ENCODE assay signal across 9 cellular contexts in the genomic region with DNA sequence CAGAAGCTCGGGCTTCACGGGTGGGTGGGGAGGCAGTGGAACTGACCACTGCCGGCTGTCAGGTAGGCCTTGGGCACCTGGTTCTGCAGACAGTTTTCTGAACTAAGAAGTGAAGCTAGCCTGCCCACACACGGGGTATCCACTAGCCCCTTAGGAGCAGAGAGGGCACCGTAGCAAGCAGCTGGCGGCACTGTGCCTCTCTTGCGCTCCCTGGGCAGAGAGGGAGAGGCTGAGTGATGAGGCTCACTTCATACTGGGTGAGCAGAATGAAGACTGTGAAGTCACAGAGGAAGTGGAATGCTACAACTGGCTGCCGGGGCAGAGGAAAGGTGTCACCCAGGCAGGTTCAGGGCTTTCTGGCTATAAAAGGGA. TPM values are rescaled to one million over a fixed set of nuclear protein-coding genes. Genes with fewer than 3 reads are reported as not detected.
DNase-seq lines count a peak whose midpoint lies in the region; ATAC-seq and TF ChIP-seq lines count a peak whose summit lies in the region.
"Had no signal": no experiment of that assay in that cellular context is flagged by ENCODE, and none has a peak within 500 bp of the region (broad histone marks: within the 10 kb centered on the region; RNA-seq: fewer than 3 reads in every experiment).

No MANE protein-coding gene starts in this region.

- H3K79me2 ChIP-seq in MM.1S (ENCODE audit: low read length) = peaks cover 33% of the 10 kb centered on the region

- H4K91ac ChIP-seq in mesenchymal stem cell (ENCODE audit: low read length) = peak overlapping the region; percentile 57

- H2AK5ac ChIP-seq in mesenchymal stem cell (ENCODE audit: low read length, severe bottlenecking) = no peak overlapping the region

- no peaks in the 10 kb centered on the region for H4K20me1 ChIP-seq in MM.1S (ENCODE audit: insufficient read depth, low read length)

- no peaks in the 10 kb centered on the region for H3K9me2 ChIP-seq in MM.1S (replicated peaks; ENCODE audit: insufficient read depth, low read length)

- H3K4me3 Mint-ChIP-seq in CD8-positive, alpha-beta T cell = peak overlapping the region; percentile 92

- H2BK15ac ChIP-seq in mesenchymal stem cell (ENCODE audit: low read depth, poor library complexity, severe bottlenecking) = no peak overlapping the region

- no peaks in the 10 kb centered on the region for H3K36me3 ChIP-seq in CD8-positive, alpha-beta T cell (ENCODE audit: insufficient read depth, low read length)
- peaks cover 4% of the 10 kb centered on the region; the same call in 1 of the 2 replicates for H3K36me3 ChIP-seq in MM.1S (replicated peaks; ENCODE audit: insufficient read depth, low read length)
- peaks cover 0 to 10% of the 10 kb centered on the region in 2 experiments for H3K36me3 ChIP-seq in mesenchymal stem cell (ENCODE audit: control insufficient read depth in 1 of 2, insufficient read depth in 2 of 2, low read depth in 1 of 2, low read length in 2 of 2)
- no peaks in the 10 kb centered on the region for H3K36me3 ChIP-seq in upper lobe of left lung

- TF ChIP-seq POLR2A in upper lobe of left lung (IDR thresholded peaks at IDR 0.05) = peak in 2 of 4 donors; percentile 23 to 54

- H4K8ac ChIP-seq in mesenchymal stem cell (ENCODE audit: low read length) = peak overlapping the region; percentile 35

- peaks cover 32% of the 10 kb centered on the region for H3K36me3 Mint-ChIP-seq in CD8-positive, alpha-beta T cell

- peak overlapping the region; percentile 90 for H3K27ac Mint-ChIP-seq in CD8-positive, alpha-beta T cell

- intact Hi-C loops in CD8-positive, alpha-beta T cell (cut with DNase I, micrococcal nuclease) = loop anchor here in 1 of 2 experiments (1.0 kb wide), 2 partner anchors 9 to 21 kb away; a partner anchor contains a TSS

- peak; percentile 70 for ATAC-seq in CD8-positive, alpha-beta T cell
- ATAC-seq in upper lobe of left lung (ENCODE audit: low FRiP score in 2 of 2) (no peak), GM19397 (IDR thresholded peaks at IDR 0.05; ENCODE audit: unreplicated experiment) (no peak)

- H2BK5ac ChIP-seq in mesenchymal stem cell (ENCODE audit: low read depth, low read length, poor library complexity, severe bottlenecking) = no peak overlapping the region

- H3K4ac ChIP-seq in mesenchymal stem cell (ENCODE audit: low read depth in 1 of 2, low read length in 2 of 2) = no peak overlapping the region

- no peak overlapping the region for H3K14ac ChIP-seq in mesenchymal stem cell (ENCODE audit: low read length in 2 of 2)

- DNase-seq in CD8-positive, alpha-beta T cell = peak; percentile 20 to 69 (median 57)
- DNase-seq in MM.1S (peak; percentile 39), mesenchymal stem cell (no peak), upper lobe of left lung (peak in 1 of 2 donors; percentile 25), AG08396 (ENCODE audit: low spot score) (no peak), NCI-H748 treated with DMSO at 0.1 percent for 48 hours (lab: John Stamatoyannopoulos, UW) (no peak)
- DNase-seq in activated naive CD4-positive, alpha-beta T cell treated with anti-CD3 and anti-CD28 coated beads, Interleukin-2, amount 50 U/mL, for 16 hours = peak; percentile 26

- peaks cover 19% of the 10 kb centered on the region for H3F3A ChIP-seq in MM.1S (ENCODE audit: insufficient read depth, low read length)

- no peaks in the 10 kb centered on the region for H3K9me3 ChIP-seq in CD8-positive, alpha-beta T cell (ENCODE audit: low read length)
- H3K9me3 ChIP-seq in MM.1S (replicated peaks; ENCODE audit: insufficient read depth, low read length) (no peaks in the 10 kb centered on the region), mesenchymal stem cell (ENCODE audit: control insufficient read depth, low read length) (no peaks in the 10 kb centered on the region), upper lobe of left lung (no peaks in the 10 kb centered on the region)

- POLR2A ChIA-PET in CD8-positive, alpha-beta T cell (lab: Charles Lee) = interaction anchor here (0.6 to 7.6 kb wide), 7 partner anchors 9 to 212 kb away, joined by 3 to 51 read pairs (median 3); a partner anchor contains a TSS

- H3K27ac ChIP-seq in CD8-positive, alpha-beta T cell (ENCODE audit: low read depth, low read length) = peak overlapping the region; percentile 31
- no peak overlapping the region for H3K27ac ChIP-seq in MM.1S (ENCODE audit: low read length)
- no peak overlapping the region for H3K27ac ChIP-seq in mesenchymal stem cell (ENCODE audit: low read length, poor library complexity, severe bottlenecking)
- peak overlapping the region; percentile 28 to 74 (median 70) for H3K27ac ChIP-seq in upper lobe of left lung
- H3K27ac ChIP-seq: epithelial cell of prostate had no signal

- H3K4me2 ChIP-seq in MM.1S (ENCODE audit: low read depth, low read length) = peak overlapping the region; percentile 93
- peak overlapping the region; percentile 86 for H3K4me2 ChIP-seq in mesenchymal stem cell (ENCODE audit: low read length, poor library complexity, severe bottlenecking)

- TF ChIP-seq EP300 in upper lobe of left lung (IDR thresholded peaks at IDR 0.05) = no peak

- H3K9ac ChIP-seq in MM.1S (ENCODE audit: low read length) (peak overlapping the region; percentile 63), mesenchymal stem cell (ENCODE audit: low read length) (peak overlapping the region; percentile 79)

- CTCF ChIA-PET in CD8-positive, alpha-beta T cell (lab: Charles Lee) = interaction anchor here (1.2 kb wide), 1 partner anchor 24 kb away, joined by 3 read pairs; no protein-coding TSS in a partner anchor

- H3K79me1 ChIP-seq in mesenchymal stem cell (replicated peaks; ENCODE audit: low read length, poor library complexity, severe bottlenecking) = peaks cover 1% of the 10 kb centered on the region

- peak overlapping the region in 1 of 2 experiments; percentile 83 for H3K18ac ChIP-seq in mesenchymal stem cell (ENCODE audit: low read depth in 1 of 2, low read length in 2 of 2)

- peaks cover 22% of the 10 kb centered on the region for H3K4me1 ChIP-seq in CD8-positive, alpha-beta T cell (ENCODE audit: insufficient read depth, low read length)
- peaks cover 13% of the 10 kb centered on the region for H3K4me1 ChIP-seq in MM.1S (ENCODE audit: low read length)
- peaks cover 20% of the 10 kb centered on the region for H3K4me1 ChIP-seq in mesenchymal stem cell (ENCODE audit: control insufficient read depth, insufficient read depth, low read depth, low read length)
- peaks cover 20 to 29% (median 25%) of the 10 kb centered on the region in 4 donors for H3K4me1 ChIP-seq in upper lobe of left lung

- peaks cover 37% of the 10 kb centered on the region for H3K4me1 Mint-ChIP-seq in CD8-positive, alpha-beta T cell (ENCODE audit: low read depth)

- peak overlapping the region; percentile 97 for H2AFZ ChIP-seq in MM.1S (ENCODE audit: low read length)
- peak overlapping the region; percentile 93 for H2AFZ ChIP-seq in mesenchymal stem cell (ENCODE audit: low read depth, low read length)

- H3K4me3 ChIP-seq in CD8-positive, alpha-beta T cell (ENCODE audit: low read depth, low read length) = peak overlapping the region; percentile 78
- H3K4me3 ChIP-seq in MM.1S (ENCODE audit: low read length) (peak overlapping the region; percentile 81), mesenchymal stem cell (ENCODE audit: insufficient read depth in 1 of 2, low read depth in 1 of 2, low read length in 2 of 2) (peak overlapping the region; percentile 61 to 77), upper lobe of left lung (peak overlapping the region in 3 of 4 donors; percentile 50 to 57 (median 52))

- H3K9me3 Mint-ChIP-seq in CD8-positive, alpha-beta T cell = no peaks in the 10 kb centered on the region

- H2BK12ac ChIP-seq in mesenchymal stem cell (ENCODE audit: low read length in 2 of 2) = no peak overlapping the region

- WGBS in mesenchymal stem cell = 59% methylated on average over 8 of the region's 8 CpGs
- 46 to 70% methylated on average over 6 to 8 of the region's 8 CpGs for WGBS in upper lobe of left lung, 2 donors

- H3K23ac ChIP-seq in mesenchymal stem cell (ENCODE audit: low read length in 2 of 2) = no peak overlapping the region

- no peaks in the 10 kb centered on the region for H3K27me3 Mint-ChIP-seq in CD8-positive, alpha-beta T cell (ENCODE audit: low read depth)

- no peaks in the 10 kb centered on the region for H3K27me3 ChIP-seq in CD8-positive, alpha-beta T cell (ENCODE audit: insufficient read depth, low read length)
- no peaks in the 10 kb centered on the region for H3K27me3 ChIP-seq in MM.1S (replicated peaks; ENCODE audit: insufficient read depth, low read length)
- H3K27me3 ChIP-seq in mesenchymal stem cell (ENCODE audit: control insufficient read depth in 1 of 2, insufficient read depth in 1 of 2, low read length in 2 of 2) = peaks cover 11 to 38% of the 10 kb centered on the region in 2 experiments
- H3K27me3 ChIP-seq in upper lobe of left lung = peaks cover 0 to 6% (median 0%) of the 10 kb centered on the region in 4 donors

- TF ChIP-seq CTCF in CD8-positive, alpha-beta T cell (IDR thresholded peaks at IDR 0.05) = no peak
- TF ChIP-seq CTCF in MM.1S (IDR thresholded peaks at IDR 0.05; ENCODE audit: low read length) (no peak), upper lobe of left lung (IDR thresholded peaks at IDR 0.05) (no peak)

- no peak overlapping the region for H2BK120ac ChIP-seq in mesenchymal stem cell (ENCODE audit: low read depth, low read length)

RNA-seq across cellular contexts. Expression of a gene that starts 0.8 kb away (rescaled TPM):
- total RNA-seq in CD8-positive, alpha-beta T cell = 1 to 10 TPM; 5.6 to 6.6 TPM
- polyA plus RNA-seq in mesenchymal stem cell (2013, experiment 1 of 2) = 1.4 TPM
- polyA plus RNA-seq in mesenchymal stem cell (2013, experiment 2 of 2) = 1.4 TPM
- 1 to 10 TPM in 5 of 6 donors, under 1 TPM in 1; 0.57 to 5.5 (median 1.9) TPM for total RNA-seq in upper lobe of left lung

RNA-seq across cellular contexts. Expression of a gene that starts 9.7 kb away (rescaled TPM):
- 1 to 10 TPM; 2.0 to 2.5 TPM for total RNA-seq in CD8-positive, alpha-beta T cell
- 3.4 TPM for polyA plus RNA-seq in mesenchymal stem cell (2013, experiment 1 of 2)
- 3.3 TPM for polyA plus RNA-seq in mesenchymal stem cell (2013, experiment 2 of 2)
- total RNA-seq in upper lobe of left lung = 1 to 10 TPM; 1.0 to 2.6 (median 1.7) TPM

RNA-seq across cellular contexts. Expression of a gene that starts 20.5 kb away (rescaled TPM):
- total RNA-seq in CD8-positive, alpha-beta T cell = 100 to 1,000 TPM; 318 to 348 TPM
- polyA plus RNA-seq in mesenchymal stem cell (2013, experiment 1 of 2) = 43.8 TPM
- 39.2 TPM for polyA plus RNA-seq in mesenchymal stem cell (2013, experiment 2 of 2)
- 100 to 1,000 TPM in 2 of 6 donors, 10 to 100 TPM in 4; 80.9 to 177 (median 90.9) TPM for total RNA-seq in upper lobe of left lung

RNA-seq across cellular contexts. Expression of a gene that starts 59.8 kb away (rescaled TPM):
- 10 to 100 TPM; 51.9 to 58.0 TPM for total RNA-seq in CD8-positive, alpha-beta T cell
- 33.6 TPM for polyA plus RNA-seq in mesenchymal stem cell (2013, experiment 1 of 2)
- polyA plus RNA-seq in mesenchymal stem cell (2013, experiment 2 of 2) = 32.9 TPM
- 100 to 1,000 TPM in 3 of 6 donors, 10 to 100 TPM in 3; 69.0 to 169 (median 91.0) TPM for total RNA-seq in upper lobe of left lung

Comparison
In these comparisons a context has a peak if more than half of its experiments do, and no peak if none do; other contexts are left out.
1. DNase-seq: peak in CD8-positive, alpha-beta T cell (7 of 7), MM.1S (single experiment) and activated naive CD4-positive, alpha-beta T cell treated with anti-CD3 and anti-CD28 coated beads, Interleukin-2, amount 50 U/mL, for 16 hours (single experiment); none in mesenchymal stem cell (single experiment), AG08396 (single experiment) and NCI-H748 treated with DMSO at 0.1 percent for 48 hours (single experiment).
2. H3K27ac ChIP-seq: peak in CD8-positive, alpha-beta T cell (single experiment) and upper lobe of left lung (4 of 4); none in MM.1S (single experiment) and mesenchymal stem cell (single experiment).
3. Peak in every context shown above with its lines, with median percentiles within 50 percentile points of each other: H3K4me3 ChIP-seq.